Comparison of ENCODE assay signal across 1 cellular context in genomic region chr17:9004132-9004960, GRCh38.
TF ChIP-seq lines count a peak whose summit lies in the region.

No MANE protein-coding gene starts in this region.

TF ChIP-seq in WTC11, 78 proteins besides CTCF, POLR2A, EP300 and RAD21 (continued from another document):
- TF ChIP-seq PRDM15 (CRISPR knock-in tag; IDR thresholded peaks at IDR 0.05) = no peak
- no peak for TF ChIP-seq ARID4B (CRISPR knock-in tag; IDR thresholded peaks at IDR 0.05; ENCODE audit: borderline replicate concordance)
- TF ChIP-seq FOXJ3 (CRISPR knock-in tag; IDR thresholded peaks at IDR 0.05; ENCODE audit: borderline replicate concordance) = no peak
TF ChIP-seq in WTC11: peak in this region for 0.
